In genomic region chr1:23081376-23081775, GRCh38 we compare ENCODE assay signal across 14 cellular contexts.
A peak's percentile ranks its signal among the peaks of the same experiment; 100 is the strongest.
DNase-seq lines count a peak whose midpoint lies in the region; TF ChIP-seq lines count a peak whose summit lies in the region.
"Had no signal": no experiment of that assay in that cellular context is flagged by ENCODE, and none has a peak within 500 bp of the region (broad histone marks: within the 10 kb centered on the region; RNA-seq: fewer than 3 reads in every experiment).

No MANE protein-coding gene starts in this region.

- H3K9me3 Mint-ChIP-seq in neural crest cell: no peaks in the 10 kb centered on the region

- no peaks in the 10 kb centered on the region for H3K27me3 Mint-ChIP-seq in neural crest cell (ENCODE audit: low read depth)

- DNase-seq in NB4 (ENCODE audit: low read depth): peak; percentile 16
- peak; percentile 32 for DNase-seq in cerebellar cortex (ENCODE audit: low spot score)
- DNase-seq in neural crest cell (ENCODE audit: low read depth, low spot score): no peak
- no peak for DNase-seq in activated CD4-positive, CD25-positive, alpha-beta regulatory T cell treated with anti-CD3 and anti-CD28 coated beads, Interleukin-2, amount 50 U/mL, for 72 hours
- no peak for DNase-seq in hippocampal formation (lab: John Stamatoyannopoulos, UW)
- DNase-seq in stimulated activated naive CD4-positive, alpha-beta T cell treated with Interleukin-2 at 50 U/mL for 16 hours (lab: John Stamatoyannopoulos, UW): no peak
- DNase-seq: activated CD8-positive, alpha-beta memory T cell treated with anti-CD3 and anti-CD28 coated beads, Interleukin-2, amount 50 U/mL, for 48 hours; aorta; DMS79; kidney glomerular epithelial cell; NCI-H187 treated with DMSO at 0.1 percent for 48 hours; nucleus accumbens; OCI-M1 had no signal

- TF ChIP-seq CTCF in GM12872 (IDR thresholded peaks at IDR 0.05; ENCODE audit: insufficient read depth, low read depth, low read length) (peak; percentile 41; the same call in 2 of the 3 replicates), NB4 (IDR thresholded peaks at IDR 0.05; ENCODE audit: low read depth, low read length) (peak; percentile 4), neural crest cell (conservative IDR thresholded peaks at IDR 0.05) (peak; percentile 50)

- H3K4me3 Mint-ChIP-seq in neural crest cell: peak overlapping the region; percentile 35

- H3K36me3 Mint-ChIP-seq in neural crest cell (ENCODE audit: low read depth): peaks cover 30% of the 10 kb centered on the region

- no peak overlapping the region for H3K4me3 ChIP-seq in NB4 (ENCODE audit: low read depth, low read length)

- no peak overlapping the region for H3K27ac Mint-ChIP-seq in neural crest cell (ENCODE audit: unreplicated experiment)

- no peaks in the 10 kb centered on the region for H3K4me1 Mint-ChIP-seq in neural crest cell

- TF ChIP-seq POLR2A in NB4 (IDR thresholded peaks at IDR 0.05; ENCODE audit: extremely low read depth, insufficient read length): no peak

Comparison
In these comparisons a context has a peak if more than half of its experiments do, and no peak if none do; other contexts are left out.
1. DNase-seq: peak in NB4 (single experiment) and cerebellar cortex (single experiment); none in neural crest cell (single experiment), activated CD4-positive, CD25-positive, alpha-beta regulatory T cell treated with anti-CD3 and anti-CD28 coated beads, Interleukin-2, amount 50 U/mL, for 72 hours (single experiment), hippocampal formation (0 of 2) and stimulated activated naive CD4-positive, alpha-beta T cell treated with Interleukin-2 at 50 U/mL for 16 hours (single experiment).
2. Peak in every context shown above with its lines, with median percentiles within 50 percentile points of each other: CTCF ChIP-seq.